In the genomic region with DNA sequence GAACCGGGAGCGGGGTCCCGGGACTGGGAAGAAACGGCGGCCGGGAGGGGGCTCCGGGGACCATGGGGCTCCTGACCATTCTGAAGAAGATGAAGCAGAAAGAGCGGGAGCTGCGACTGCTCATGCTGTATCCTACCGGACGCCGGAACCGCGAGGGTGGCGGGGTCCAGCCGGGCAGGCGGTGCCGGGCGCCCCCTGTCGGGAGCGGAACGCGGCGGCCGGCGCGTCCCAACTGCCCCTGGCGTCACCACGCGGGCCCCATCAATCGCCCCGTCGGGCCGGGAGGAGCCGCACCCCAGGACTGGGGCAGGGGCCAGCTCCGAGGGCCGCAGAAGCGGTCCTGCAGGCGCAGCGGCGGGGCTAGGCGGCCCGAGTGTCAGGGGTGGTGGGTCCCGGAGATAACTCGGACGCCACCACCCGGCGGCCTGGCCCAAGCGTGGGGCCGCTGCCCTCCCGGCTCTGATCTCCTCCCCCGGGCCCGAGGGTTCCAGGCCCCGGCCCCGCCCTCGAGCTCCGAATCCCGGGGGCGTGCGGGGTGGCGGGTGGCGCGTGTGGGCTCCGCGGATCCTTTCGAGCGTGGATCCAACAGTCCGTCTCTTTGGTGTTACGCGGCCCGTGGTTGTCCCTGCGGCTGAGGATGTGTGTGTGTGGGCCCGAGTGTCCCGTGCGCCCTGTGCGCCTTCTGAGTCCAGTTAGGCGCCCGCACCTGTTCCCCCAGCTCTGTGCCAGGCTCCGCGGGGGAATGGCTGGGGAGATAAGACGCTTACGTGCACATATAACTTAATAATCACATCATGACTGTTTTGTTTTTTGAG, we compare ENCODE assay signal across 8 cellular contexts. TPM values are rescaled to one million over a fixed set of nuclear protein-coding genes. Genes with fewer than 3 reads are reported as not detected.
A peak's percentile ranks its signal among the peaks of the same experiment; 100 is the strongest.
DNase-seq lines count a peak whose midpoint lies in the region; ATAC-seq and TF ChIP-seq lines count a peak whose summit lies in the region.

Gene ARL2, plus strand, starts transcription at position 15 of the 815 bp plus-strand sequence. Its CDS starts 48 bp downstream, at position 63.

- H3K4me2 ChIP-seq in BLaER1 treated with 17β-estradiol and CSF1 and Interleukin-3, amounts not matched to agents 10 nM and 100 nM = peak within 1 kb of the TSS; percentile 78 to 94 (median 84)
- H3K4me2 ChIP-seq in skeletal muscle satellite cell (ENCODE audit: low read length) = peak within 1 kb of the TSS; percentile 98

- ATAC-seq in GM18861 (IDR thresholded peaks at IDR 0.05; ENCODE audit: unreplicated experiment) = peak; percentile 40
- peak; percentile 56 for ATAC-seq in HG03045 (IDR thresholded peaks at IDR 0.05; ENCODE audit: unreplicated experiment)
- ATAC-seq in left ventricle myocardium superior = peak; percentile 79

- peak; percentile 91 to 97 (median 94) for TF ChIP-seq CTCF in Peyer's patch (IDR thresholded peaks at IDR 0.05)

- H3K9me3 ChIP-seq in BLaER1 treated with 17β-estradiol and CSF1 and Interleukin-3, amounts not matched to agents 10 nM and 100 nM (replicated peaks in 1 of 11) = no peaks in the 10 kb centered on the region
- H3K9me3 ChIP-seq in Peyer's patch (no peaks in the 10 kb centered on the region), skeletal muscle satellite cell (replicated peaks; ENCODE audit: low read length) (no peaks in the 10 kb centered on the region)

- peak within 1 kb of the TSS; percentile 64 to 89 (median 79) for H3K4me3 ChIP-seq in BLaER1 treated with 17β-estradiol and CSF1 and Interleukin-3, amounts not matched to agents 10 nM and 100 nM
- H3K4me3 ChIP-seq in Peyer's patch = peak within 1 kb of the TSS; percentile 48 to 85 (median 77)
- peak within 1 kb of the TSS; percentile 84 for H3K4me3 ChIP-seq in skeletal muscle satellite cell (ENCODE audit: low read length)

- intact Hi-C loops in left ventricle myocardium superior (cut with micrococcal nuclease) = no loop called here

- no peaks in the 10 kb centered on the region for H3K27me3 ChIP-seq in BLaER1 treated with 17β-estradiol and CSF1 and Interleukin-3, amounts not matched to agents 10 nM and 100 nM
- no peaks in the 10 kb centered on the region for H3K27me3 ChIP-seq in Peyer's patch
- H3K27me3 ChIP-seq in skeletal muscle satellite cell (ENCODE audit: control insufficient read depth, insufficient read depth, low read length) = no peaks in the 10 kb centered on the region

- H3K27ac ChIP-seq in BLaER1 treated with 17β-estradiol and CSF1 and Interleukin-3, amounts not matched to agents 10 nM and 100 nM = peak within 1 kb of the TSS; percentile 84 to 97 (median 95)
- peak within 1 kb of the TSS; percentile 90 to 99 (median 98) for H3K27ac ChIP-seq in Peyer's patch

- H4K20me1 ChIP-seq in BLaER1 treated with 17β-estradiol and CSF1 and Interleukin-3, amounts not matched to agents 10 nM and 100 nM = no peaks in the 10 kb centered on the region

- peak in 2 of 3 donors; percentile 51 to 91 for DNase-seq in Peyer's patch
- DNase-seq in activated naive CD8-positive, alpha-beta T cell treated with anti-CD3 and anti-CD28 coated beads, Interleukin-2, amount 50 U/mL, for 16 hours (ENCODE audit: low read depth, low spot score) = peak; percentile 5
- no peak for DNase-seq in left ventricle myocardium superior
- DNase-seq in midbrain (lab: John Stamatoyannopoulos, UW) = no peak

- peaks cover 10 to 21% (median 16%) of the 10 kb centered on the region in 11 experiments; a peak in 21 of 22 replicates for H3K36me3 ChIP-seq in BLaER1 treated with 17β-estradiol and CSF1 and Interleukin-3, amounts not matched to agents 10 nM and 100 nM
- H3K36me3 ChIP-seq in Peyer's patch (peaks cover 0 to 12% (median 0%) of the 10 kb centered on the region in 3 donors), skeletal muscle satellite cell (ENCODE audit: insufficient read depth, low read length) (peaks cover 10% of the 10 kb centered on the region)

- TF ChIP-seq POLR2A in Peyer's patch (IDR thresholded peaks at IDR 0.05) = peak; percentile 49 to 65

- H3K4me1 ChIP-seq in BLaER1 treated with 17β-estradiol and CSF1 and Interleukin-3, amounts not matched to agents 10 nM and 100 nM = peaks cover 35 to 53% (median 48%) of the 10 kb centered on the region in 10 experiments
- H3K4me1 ChIP-seq in Peyer's patch (peaks cover 2 to 22% (median 7%) of the 10 kb centered on the region in 4 donors), skeletal muscle satellite cell (ENCODE audit: control insufficient read depth, insufficient read depth, low read length) (peaks cover 6% of the 10 kb centered on the region)

- H3K9ac ChIP-seq in BLaER1 treated with 17β-estradiol and CSF1 and Interleukin-3, amounts not matched to agents 10 nM and 100 nM = peak within 1 kb of the TSS; percentile 88 to 94 (median 91)
- H3K9ac ChIP-seq in skeletal muscle satellite cell (ENCODE audit: low read depth, low read length) = peak within 1 kb of the TSS; percentile 96

RNA-seq across cellular contexts. Expression of gene ARL2, which starts in this region (rescaled TPM):
- total RNA-seq in Peyer's patch = 100 to 1,000 TPM in 1 of 4 donors, 10 to 100 TPM in 3; 64.4 to 103 (median 77.2) TPM
- 115 TPM for total RNA-seq in left ventricle myocardium superior
- 45.2 and 46.9 TPM in 2 replicates for total RNA-seq in skeletal muscle satellite cell (2012; rRNA removed)

Comparison
In these comparisons a context has a peak if more than half of its experiments do, and no peak if none do; other contexts are left out.
1. DNase-seq: peak in Peyer's patch (2 of 3) and activated naive CD8-positive, alpha-beta T cell treated with anti-CD3 and anti-CD28 coated beads, Interleukin-2, amount 50 U/mL, for 16 hours (single experiment); none in left ventricle myocardium superior (single experiment) and midbrain (single experiment).
2. Peak in every context shown above with its lines, with median percentiles within 50 percentile points of each other: H3K4me3 ChIP-seq and ATAC-seq.